In genomic region chr22:24009227-24010017, GRCh38 we compare ENCODE assay signal across 2 cellular contexts.
TF ChIP-seq lines count a peak whose summit lies in the region.

No MANE protein-coding gene starts in this region.

TF ChIP-seq in GM23338, 12 proteins besides CTCF, POLR2A, EP300 and RAD21:
- TF ChIP-seq ETS1 (IDR thresholded peaks at IDR 0.05) = no peak
- TF ChIP-seq POLR2AphosphoS5 (IDR thresholded peaks at IDR 0.05; ENCODE audit: low read depth) = no peak
- TF ChIP-seq JUNB (IDR thresholded peaks at IDR 0.05; ENCODE audit: unreplicated experiment) = no peak
- no peak for TF ChIP-seq EZH2 (IDR thresholded peaks at IDR 0.05; ENCODE audit: low read depth, unreplicated experiment)
- no peak for TF ChIP-seq ZNF114 (CRISPR knock-in tag; IDR thresholded peaks at IDR 0.05)
- TF ChIP-seq ZNF462 (CRISPR knock-in tag; IDR thresholded peaks at IDR 0.05) = no peak
- TF ChIP-seq EZH2phosphoT487 (IDR thresholded peaks at IDR 0.05; ENCODE audit: unreplicated experiment) = no peak
- TF ChIP-seq STAT1 (IDR thresholded peaks at IDR 0.05; ENCODE audit: unreplicated experiment) = no peak
- TF ChIP-seq CREB1 (CRISPR knock-in tag; IDR thresholded peaks at IDR 0.05; ENCODE audit: low read depth) = no peak
- TF ChIP-seq REST (IDR thresholded peaks at IDR 0.05; ENCODE audit: unreplicated experiment) = no peak
- TF ChIP-seq NANOG (IDR thresholded peaks at IDR 0.05; ENCODE audit: borderline replicate concordance) = no peak
- no peak for TF ChIP-seq ZNF331 (CRISPR knock-in tag; IDR thresholded peaks at IDR 0.05; ENCODE audit: low read depth)

TF ChIP-seq in H1, 55 proteins besides CTCF, POLR2A, EP300 and RAD21:
- TF ChIP-seq SP1 (IDR thresholded peaks at IDR 0.05; ENCODE audit: low read depth, low read length) (no peak), TEAD4 (IDR thresholded peaks at IDR 0.05; ENCODE audit: low read depth, low read length) (no peak), RFX5 (IDR thresholded peaks at IDR 0.05; ENCODE audit: borderline replicate concordance, low read depth, low read length) (no peak), TAF1 (IDR thresholded peaks at IDR 0.05; ENCODE audit: low read depth, low read length) (no peak), RBBP5 (IDR thresholded peaks at IDR 0.05; ENCODE audit: borderline replicate concordance, low read depth, low read length) (no peak), TCF12 (IDR thresholded peaks at IDR 0.05; ENCODE audit: low read depth, low read length) (no peak), ATF2 (IDR thresholded peaks at IDR 0.05; ENCODE audit: low read length) (no peak)
- TF ChIP-seq, protein P1, sequence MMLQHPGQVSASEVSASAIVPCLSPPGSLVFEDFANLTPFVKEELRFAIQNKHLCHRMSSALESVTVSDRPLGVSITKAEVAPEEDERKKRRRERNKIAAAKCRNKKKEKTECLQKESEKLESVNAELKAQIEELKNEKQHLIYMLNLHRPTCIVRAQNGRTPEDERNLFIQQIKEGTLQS (IDR thresholded peaks at IDR 0.05; ENCODE audit: insufficient read depth, low read depth, low read length) = no peak
TF ChIP-seq in H1: peak in this region for 0.
